8 cellular contexts compared by ENCODE assay signal in genomic region chr19:38975214-38975860, GRCh38. TPM values are rescaled to one million over a fixed set of nuclear protein-coding genes. Genes with fewer than 3 reads are reported as not detected.
A peak's percentile ranks its signal among the peaks of the same experiment; 100 is the strongest.
DNase-seq lines count a peak whose midpoint lies in the region; ATAC-seq lines count a peak whose summit lies in the region.

A gene with protein sequence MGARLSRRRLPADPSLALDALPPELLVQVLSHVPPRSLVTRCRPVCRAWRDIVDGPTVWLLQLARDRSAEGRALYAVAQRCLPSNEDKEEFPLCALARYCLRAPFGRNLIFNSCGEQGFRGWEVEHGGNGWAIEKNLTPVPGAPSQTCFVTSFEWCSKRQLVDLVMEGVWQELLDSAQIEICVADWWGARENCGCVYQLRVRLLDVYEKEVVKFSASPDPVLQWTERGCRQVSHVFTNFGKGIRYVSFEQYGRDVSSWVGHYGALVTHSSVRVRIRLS (minus strand): TSS chr19:38975742. CDS start chr19:38950319, 25,423 bp downstream.

- H3K27ac Mint-ChIP-seq in CD8-positive, alpha-beta memory T cell: peak within 1 kb of the TSS in 4 of 8 donors; percentile 34 to 87 (median 55)
- H3K27ac Mint-ChIP-seq in stimulated activated effector memory CD8-positive, alpha-beta T cell treated with anti-CD3 and anti-CD28 coated beads, Interleukin-12 subunit alpha, Interleukin-12 subunit beta, amount 100 ng/mL, for 72 hours: peak within 1 kb of the TSS; percentile 70

- H3K4me3 Mint-ChIP-seq in CD8-positive, alpha-beta memory T cell: peak within 1 kb of the TSS in 6 of 7 donors; percentile 29 to 81 (median 58)
- peak within 1 kb of the TSS; percentile 68 for H3K4me3 Mint-ChIP-seq in stimulated activated effector memory CD8-positive, alpha-beta T cell treated with anti-CD3 and anti-CD28 coated beads, Interleukin-12 subunit alpha, Interleukin-12 subunit beta, amount 100 ng/mL, for 72 hours

- H3K27ac ChIP-seq in CD8-positive, alpha-beta memory T cell (ENCODE audit: low read depth, low read length): peak within 1 kb of the TSS; percentile 64

- H3K4me3 ChIP-seq in CD8-positive, alpha-beta memory T cell (ENCODE audit: low read length): no peak within 1 kb of the TSS

- peaks cover 20 to 30% of the 10 kb centered on the region in 2 donors for H3K27me3 Mint-ChIP-seq in CD8-positive, alpha-beta memory T cell

- H3K36me3 Mint-ChIP-seq in CD8-positive, alpha-beta memory T cell: peaks cover 0 to 2% (median under 1%) of the 10 kb centered on the region in 3 donors
- peaks cover 9% of the 10 kb centered on the region for H3K36me3 Mint-ChIP-seq in stimulated activated effector memory CD8-positive, alpha-beta T cell treated with anti-CD3 and anti-CD28 coated beads, Interleukin-12 subunit alpha, Interleukin-12 subunit beta, amount 100 ng/mL, for 72 hours

- POLR2A ChIA-PET in CD8-positive, alpha-beta memory T cell (lab: Charles Lee): no interaction called here

- intact Hi-C loops in left colon (cut with DNase I, micrococcal nuclease): no loop called here

- ATAC-seq in left colon: peak; percentile 27
- no peak for ATAC-seq in stimulated activated effector memory CD8-positive, alpha-beta T cell treated with anti-CD3 and anti-CD28 coated beads, Interleukin-12 subunit alpha, Interleukin-12 subunit beta, amount 100 ng/mL, for 72 hours
- no peak for ATAC-seq in GM19395 (IDR thresholded peaks at IDR 0.05; ENCODE audit: unreplicated experiment)
- no peak for ATAC-seq in GM19452 (IDR thresholded peaks at IDR 0.05; ENCODE audit: unreplicated experiment)

- no peak for DNase-seq in CD8-positive, alpha-beta memory T cell
- DNase-seq in NCI-H510A treated with DMSO at 0.1 percent for 48 hours (lab: John Stamatoyannopoulos, UW) (peak; percentile 39), dermis blood vessel endothelial cell (peak; percentile 55), left colon (peak; percentile 22 to 30), NCI-H2081 treated with DMSO at 0.1 percent for 48 hours (lab: John Stamatoyannopoulos, UW) (no peak)
- DNase-seq in stimulated activated effector memory CD8-positive, alpha-beta T cell treated with anti-CD3 and anti-CD28 coated beads, Interleukin-12 subunit alpha, Interleukin-12 subunit beta, amount 100 ng/mL, for 72 hours (ENCODE audit: low spot score in 2 of 2): no peak

- H3K9me3 Mint-ChIP-seq in CD8-positive, alpha-beta memory T cell: no peaks in the 10 kb centered on the region
- H3K9me3 Mint-ChIP-seq in stimulated activated effector memory CD8-positive, alpha-beta T cell treated with anti-CD3 and anti-CD28 coated beads, Interleukin-12 subunit alpha, Interleukin-12 subunit beta, amount 100 ng/mL, for 72 hours: no peaks in the 10 kb centered on the region

- H3K36me3 ChIP-seq in CD8-positive, alpha-beta memory T cell (ENCODE audit: insufficient read depth, low read length): no peaks in the 10 kb centered on the region

- no peaks in the 10 kb centered on the region for H3K9me3 ChIP-seq in CD8-positive, alpha-beta memory T cell (ENCODE audit: low read length)

- H3K27me3 ChIP-seq in CD8-positive, alpha-beta memory T cell (ENCODE audit: insufficient read depth, low read length, poor library complexity, severe bottlenecking): peaks cover 5% of the 10 kb centered on the region

- no peaks in the 10 kb centered on the region for H3K4me1 ChIP-seq in CD8-positive, alpha-beta memory T cell (ENCODE audit: insufficient read depth, low read length)

- H3K4me1 Mint-ChIP-seq in CD8-positive, alpha-beta memory T cell: peaks cover 7 to 17% (median 10%) of the 10 kb centered on the region in 3 donors
- peaks cover 34% of the 10 kb centered on the region for H3K4me1 Mint-ChIP-seq in stimulated activated effector memory CD8-positive, alpha-beta T cell treated with anti-CD3 and anti-CD28 coated beads, Interleukin-12 subunit alpha, Interleukin-12 subunit beta, amount 100 ng/mL, for 72 hours

- CTCF ChIA-PET in CD8-positive, alpha-beta memory T cell (lab: Charles Lee): no interaction called here

RNA-seq across cellular contexts. Expression of the gene that starts here (rescaled TPM):
- not detected for total RNA-seq in CD8-positive, alpha-beta memory T cell
- 0.16 TPM for polyA plus RNA-seq in CD8-positive, alpha-beta memory T cell
- total RNA-seq in dermis blood vessel endothelial cell: 15.6 and 17.9 TPM in 2 replicates
- 1 to 10 TPM; 1.1 to 3.3 TPM for total RNA-seq in left colon

Comparison
In these comparisons a context has a peak if more than half of its experiments do, and no peak if none do; other contexts are left out.
1. DNase-seq: peak in NCI-H510A treated with DMSO at 0.1 percent for 48 hours (single experiment), dermis blood vessel endothelial cell (single experiment) and left colon (2 of 2); none in CD8-positive, alpha-beta memory T cell (0 of 5), stimulated activated effector memory CD8-positive, alpha-beta T cell treated with anti-CD3 and anti-CD28 coated beads, Interleukin-12 subunit alpha, Interleukin-12 subunit beta, amount 100 ng/mL, for 72 hours (0 of 2) and NCI-H2081 treated with DMSO at 0.1 percent for 48 hours (single experiment).